Comparison of ENCODE assay signal across 16 cellular contexts in the genomic region with DNA sequence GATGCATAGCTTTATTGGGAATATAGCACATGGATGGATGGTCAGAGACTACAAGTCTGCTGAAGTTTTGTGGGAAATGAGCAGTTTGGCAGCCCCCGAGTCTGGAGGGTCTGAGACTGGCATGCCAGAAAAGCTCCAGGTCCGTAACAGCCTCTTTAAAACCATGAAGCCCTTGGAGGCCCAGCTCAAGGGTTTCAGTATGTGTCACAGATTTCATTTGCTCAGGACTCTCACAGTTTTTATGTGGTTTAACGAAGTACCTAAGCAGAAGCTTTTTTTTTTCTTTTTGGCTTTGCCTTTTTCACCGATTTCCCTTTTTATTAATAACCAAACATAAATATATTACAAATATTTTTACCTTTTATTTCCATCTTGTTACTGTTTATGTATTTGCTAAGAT. TPM values are rescaled to one million over a fixed set of nuclear protein-coding genes. Genes with fewer than 3 reads are reported as not detected.
DNase-seq lines count a peak whose midpoint lies in the region; ATAC-seq and TF ChIP-seq lines count a peak whose summit lies in the region.
"Had no signal": no experiment of that assay in that cellular context is flagged by ENCODE, and none has a peak within 500 bp of the region (broad histone marks: within the 10 kb centered on the region; RNA-seq: fewer than 3 reads in every experiment).

No MANE protein-coding gene starts in this region.

- intact Hi-C loops in lower leg skin (cut with DNase I; ENCODE audit: low total_unique reads), result no loop called here

- peak; percentile 41 for DNase-seq in activated CD8-positive, alpha-beta memory T cell treated with anti-CD3 and anti-CD28 coated beads, Interleukin-2, amount 10 ng/mL, durations not matched to agents 7 days and 5 days
- DNase-seq in activated CD8-positive, alpha-beta memory T cell treated with anti-CD3 and anti-CD28 coated beads, Interleukin-2, amount 50 U/mL, for 48 hours, result no peak
- DNase-seq in midbrain (lab: John Stamatoyannopoulos, UW) (no peak), lower leg skin (ENCODE audit: low spot score in 2 of 2) (no peak), OCI-M2 (lab: John Stamatoyannopoulos, UW; ENCODE audit: unreplicated experiment) (no peak)
- DNase-seq: activated CD4-positive, alpha-beta memory T cell treated with anti-CD3 and anti-CD28 coated beads, Interleukin-2, amount 10 ng/mL, durations not matched to agents 7 days and 5 days; activated naive CD8-positive, alpha-beta T cell treated with anti-CD3 and anti-CD28 coated beads, Interleukin-2, amount 10 ng/mL, durations not matched to agents 7 days and 5 days; effector CD8-positive, alpha-beta T cell; NCI-H1105 treated with DMSO at 0.1 percent for 48 hours; NCI-H82; SW 1271 had no signal

- TF ChIP-seq POLR2A in lower leg skin (IDR thresholded peaks at IDR 0.05), result no peak

- TF ChIP-seq CTCF in lower leg skin (IDR thresholded peaks at IDR 0.05), result no peak

- CTCF ChIA-PET in activated CD8-positive, alpha-beta memory T cell treated with anti-CD3 and anti-CD28 coated beads, Interleukin-2, amount 10 ng/mL, durations not matched to agents 7 days and 5 days (lab: Charles Lee), result interaction anchor here (1.0 to 5.1 kb wide), 3 partner anchors 10 to 279 kb away, joined by 3 to 36 read pairs (median 3); no protein-coding TSS in a partner anchor

- ATAC-seq in activated CD8-positive, alpha-beta memory T cell treated with anti-CD3 and anti-CD28 coated beads, Interleukin-2, amount 10 ng/mL, durations not matched to agents 7 days and 5 days, result peak; percentile 51
- peak; percentile 81 for ATAC-seq in HG02798 (IDR thresholded peaks at IDR 0.05; ENCODE audit: poor library complexity, unreplicated experiment)
- peak; percentile 76 for ATAC-seq in HG03575 (IDR thresholded peaks at IDR 0.05; ENCODE audit: extremely low read depth, insufficient number of reproducible peaks, low FRiP score, unreplicated experiment)
- no peak for ATAC-seq in GM19023 (IDR thresholded peaks at IDR 0.05; ENCODE audit: unreplicated experiment)

- peaks cover 21% of the 10 kb centered on the region for H3K27me3 Mint-ChIP-seq in activated CD8-positive, alpha-beta memory T cell treated with anti-CD3 and anti-CD28 coated beads, Interleukin-2, amount 10 ng/mL, durations not matched to agents 7 days and 5 days

- no peak overlapping the region for H3K4me3 ChIP-seq in lower leg skin (ENCODE audit: low read depth, poor library complexity, severe bottlenecking)
- H3K4me3 ChIP-seq: lung, tibial nerve had no signal

- H3K36me3 Mint-ChIP-seq in activated CD8-positive, alpha-beta memory T cell treated with anti-CD3 and anti-CD28 coated beads, Interleukin-2, amount 10 ng/mL, durations not matched to agents 7 days and 5 days, result no peaks in the 10 kb centered on the region
- H3K36me3 Mint-ChIP-seq: activated naive CD8-positive, alpha-beta T cell treated with anti-CD3 and anti-CD28 coated beads, Interleukin-2, amount 10 ng/mL, durations not matched to agents 7 days and 5 days had no signal

- H3K27ac Mint-ChIP-seq in activated CD8-positive, alpha-beta memory T cell treated with anti-CD3 and anti-CD28 coated beads, Interleukin-2, amount 10 ng/mL, durations not matched to agents 7 days and 5 days, result no peak overlapping the region
- H3K27ac Mint-ChIP-seq: activated CD4-positive, alpha-beta memory T cell treated with anti-CD3 and anti-CD28 coated beads, Interleukin-2, amount 10 ng/mL, durations not matched to agents 7 days and 5 days; activated naive CD8-positive, alpha-beta T cell treated with anti-CD3 and anti-CD28 coated beads, Interleukin-2, amount 10 ng/mL, durations not matched to agents 7 days and 5 days had no signal

- H3K9me3 Mint-ChIP-seq in activated CD8-positive, alpha-beta memory T cell treated with anti-CD3 and anti-CD28 coated beads, Interleukin-2, amount 10 ng/mL, durations not matched to agents 7 days and 5 days (ENCODE audit: low read depth), result no peaks in the 10 kb centered on the region
- H3K9me3 Mint-ChIP-seq: activated CD4-positive, alpha-beta memory T cell treated with anti-CD3 and anti-CD28 coated beads, Interleukin-2, amount 10 ng/mL, durations not matched to agents 7 days and 5 days; activated naive CD8-positive, alpha-beta T cell treated with anti-CD3 and anti-CD28 coated beads, Interleukin-2, amount 10 ng/mL, durations not matched to agents 7 days and 5 days had no signal

- peaks cover 15% of the 10 kb centered on the region for H3K4me1 Mint-ChIP-seq in activated CD8-positive, alpha-beta memory T cell treated with anti-CD3 and anti-CD28 coated beads, Interleukin-2, amount 10 ng/mL, durations not matched to agents 7 days and 5 days
- H3K4me1 Mint-ChIP-seq: activated CD4-positive, alpha-beta memory T cell treated with anti-CD3 and anti-CD28 coated beads, Interleukin-2, amount 10 ng/mL, durations not matched to agents 7 days and 5 days had no signal

- H3K4me3 Mint-ChIP-seq in activated CD8-positive, alpha-beta memory T cell treated with anti-CD3 and anti-CD28 coated beads, Interleukin-2, amount 10 ng/mL, durations not matched to agents 7 days and 5 days, result no peak overlapping the region
- H3K4me3 Mint-ChIP-seq: activated CD4-positive, alpha-beta memory T cell treated with anti-CD3 and anti-CD28 coated beads, Interleukin-2, amount 10 ng/mL, durations not matched to agents 7 days and 5 days; activated naive CD8-positive, alpha-beta T cell treated with anti-CD3 and anti-CD28 coated beads, Interleukin-2, amount 10 ng/mL, durations not matched to agents 7 days and 5 days had no signal

- WGBS in lower leg skin, 2 donors, result 79 to 85% methylated on average over 4 of the region's 4 CpGs

RNA-seq across cellular contexts. Expression of gene TMEM184C, which starts 30.6 kb away (rescaled TPM):
- total RNA-seq in activated CD8-positive, alpha-beta memory T cell treated with anti-CD3 and anti-CD28 coated beads, Interleukin-2, amount 10 ng/mL, durations not matched to agents 7 days and 5 days, result 10 to 100 TPM; 18.5 to 27.2 TPM
- total RNA-seq in lower leg skin, result 10 to 100 TPM; 21.1 to 27.0 (median 25.0) TPM
